In genomic region chr3:66418432-66419052, GRCh38 we compare ENCODE assay signal across 10 cellular contexts.
A peak's percentile ranks its signal among the peaks of the same experiment; 100 is the strongest.
DNase-seq lines count a peak whose midpoint lies in the region; ATAC-seq, FAIRE-seq and TF ChIP-seq lines count a peak whose summit lies in the region.
"Had no signal": no experiment of that assay in that cellular context is flagged by ENCODE, and none has a peak within 500 bp of the region (broad histone marks: within the 10 kb centered on the region; RNA-seq: fewer than 3 reads in every experiment).

No MANE protein-coding gene starts in this region.

- DNase-seq in DMS153 (lab: John Stamatoyannopoulos, UW): peak; percentile 14
- DNase-seq in SHP77 treated with DMSO at 0.1 percent for 48 hours (lab: John Stamatoyannopoulos, UW): peak; percentile 21
- DNase-seq in heart right ventricle: no peak
- DNase-seq in psoas muscle: peak; percentile 57 to 86
- no peak for DNase-seq in kidney
- DNase-seq in cerebellum (ENCODE audit: low spot score): no peak
- DNase-seq in G401 (ENCODE audit: low spot score): no peak
- DNase-seq in stimulated activated naive CD4-positive, alpha-beta T cell treated with Interleukin-2 at 50 U/mL for 16 hours (lab: John Stamatoyannopoulos, UW): no peak
- DNase-seq: activated B cell treated with CpG ODN at 0.5 μM for 24 hours had no signal

- H3K9me3 ChIP-seq in heart right ventricle (peaks cover 0 to 17% (median 7%) of the 10 kb centered on the region in 11 donors), psoas muscle (no peaks in the 10 kb centered on the region), kidney (ENCODE audit: control insufficient read depth in 1 of 2, low read length in 2 of 2) (no peaks in the 10 kb centered on the region)

- peak overlapping the region in 7 of 10 donors; percentile 26 to 62 (median 34) for H3K27ac ChIP-seq in heart right ventricle
- peak overlapping the region; percentile 89 for H3K27ac ChIP-seq in psoas muscle
- H3K27ac ChIP-seq in kidney (ENCODE audit: low read depth in 2 of 2, low read length in 2 of 2): no peak overlapping the region
- H3K27ac ChIP-seq: epithelial cell of prostate had no signal

- intact Hi-C loops in heart right ventricle (cut with DNase I): loop anchor here in 3 of 10 donors (5.0 to 10.0 kb wide), 3 partner anchors 64 to 86 kb away; partner anchors contain the start of gene LRIG1 (in 1 of the 3)
- intact Hi-C loops in psoas muscle (cut with DNase I): no loop called here
- intact Hi-C loops in kidney (cut with DNase I): no loop called here

- no peaks in the 10 kb centered on the region for H3K27me3 ChIP-seq in heart right ventricle
- H3K27me3 ChIP-seq in psoas muscle (ENCODE audit: insufficient read depth in 3 of 3, low read length in 2 of 3): no peaks in the 10 kb centered on the region

- no peak for FAIRE-seq in kidney (lab: Jason Lieb, UNC)

- H3K36me3 ChIP-seq in heart right ventricle (peaks cover 0 to 29% (median 4%) of the 10 kb centered on the region in 9 donors), psoas muscle (ENCODE audit: insufficient read depth in 1 of 2, low read depth in 1 of 2) (peaks cover 0 to 19% of the 10 kb centered on the region in 2 donors), kidney (ENCODE audit: control insufficient read depth in 1 of 2, insufficient read depth in 2 of 2, low read length in 2 of 2) (peaks cover 3 to 6% of the 10 kb centered on the region in 2 donors)

- in situ Hi-C loops in G401 (cut with HindIII; ENCODE audit: low sequenced_read_pairs): no loop called here

- H3K9ac ChIP-seq in kidney (ENCODE audit: low read length in 2 of 2): no peak overlapping the region

- TF ChIP-seq CTCF in heart right ventricle (IDR thresholded peaks at IDR 0.05) (peak in 5 of 9 donors; percentile 7 to 47 (median 44)), psoas muscle (IDR thresholded peaks at IDR 0.05) (peak; percentile 18), kidney (IDR thresholded peaks at IDR 0.05; ENCODE audit: borderline replicate concordance, extremely low read depth, insufficient read depth) (no peak)

- H3K4me1 ChIP-seq in heart right ventricle: peaks cover 7 to 64% (median 46%) of the 10 kb centered on the region in 9 donors
- peaks cover 47% of the 10 kb centered on the region for H3K4me1 ChIP-seq in psoas muscle
- no peaks in the 10 kb centered on the region for H3K4me1 ChIP-seq in kidney (ENCODE audit: control insufficient read depth in 1 of 2, insufficient read depth in 1 of 2, low read depth in 1 of 2, low read length in 2 of 2)

- WGBS in heart right ventricle, 2 donors: 61 to 69% methylated on average over 13 of the region's 13 CpGs
- WGBS in psoas muscle, 3 donors: 23 to 32% (median 25%) methylated on average over 13 of the region's 13 CpGs

- H3K4me3 ChIP-seq in heart right ventricle (no peak overlapping the region), psoas muscle (peak overlapping the region; percentile 34), kidney (ENCODE audit: low read length in 2 of 2) (no peak overlapping the region)

- ATAC-seq in heart right ventricle (peak; percentile 54 to 84 (median 68)), psoas muscle (peak; percentile 93 to 96 (median 96))

Comparison
In these comparisons a context has a peak if more than half of its experiments do, and no peak if none do; other contexts are left out.
1. DNase-seq: peak in DMS153 (single experiment), SHP77 treated with DMSO at 0.1 percent for 48 hours (single experiment) and psoas muscle (2 of 2); none in heart right ventricle (0 of 2), kidney (single experiment), cerebellum (single experiment), G401 (single experiment) and stimulated activated naive CD4-positive, alpha-beta T cell treated with Interleukin-2 at 50 U/mL for 16 hours (single experiment).
2. H3K27ac ChIP-seq: peak in heart right ventricle (7 of 10) and psoas muscle (single experiment); none in kidney (0 of 2).